9 cellular contexts compared by ENCODE assay signal in genomic region chr2:168246072-168246482, GRCh38. TPM values are rescaled to one million over a fixed set of nuclear protein-coding genes. Genes with fewer than 3 reads are reported as not detected.
A peak's percentile ranks its signal among the peaks of the same experiment; 100 is the strongest.
DNase-seq lines count a peak whose midpoint lies in the region; ATAC-seq, FAIRE-seq and TF ChIP-seq lines count a peak whose summit lies in the region.
"Had no signal": no experiment of that assay in that cellular context is flagged by ENCODE, and none has a peak within 500 bp of the region (broad histone marks: within the 10 kb centered on the region; RNA-seq: fewer than 3 reads in every experiment).

No MANE protein-coding gene starts in this region.

- no peak for TF ChIP-seq POLR2A in GM12892 (IDR thresholded peaks at IDR 0.05; ENCODE audit: low read depth, low read length)

- peaks cover 43% of the 10 kb centered on the region for H3K4me1 ChIP-seq in mucosa of stomach (ENCODE audit: control insufficient read depth, insufficient read depth, low read length)

- H3K27me3 ChIP-seq in mucosa of stomach (ENCODE audit: control insufficient read depth, insufficient read depth, low read length) = no peaks in the 10 kb centered on the region

- peak overlapping the region; percentile 97 for H3K9ac ChIP-seq in mucosa of stomach (ENCODE audit: low read length)

- H3K4me3 ChIP-seq in AG09309 (ENCODE audit: control insufficient read depth, low read depth, low read length) = peak overlapping the region; percentile 63
- peak overlapping the region; percentile 65 for H3K4me3 ChIP-seq in LNCaP clone FGC (ENCODE audit: low read depth, low read length)
- peak overlapping the region; percentile 66 for H3K4me3 ChIP-seq in mucosa of stomach (ENCODE audit: low read length)

- FAIRE-seq in GM12892 (lab: Jason Lieb, UNC) = no peak
- FAIRE-seq: islet of Langerhans had no signal

- no peaks in the 10 kb centered on the region for H3K9me3 ChIP-seq in mucosa of stomach (ENCODE audit: control insufficient read depth, low read length)

- DNase-seq in AG09309 (ENCODE audit: low read depth) = no peak
- no peak for DNase-seq in LNCaP clone FGC (ENCODE audit: low read depth)
- DNase-seq in cerebellar cortex (ENCODE audit: low spot score) = peak; percentile 39
- DNase-seq in stimulated activated CD4-positive, alpha-beta T cell treated with anti-CD3 and anti-CD28 coated beads, Interleukin-2, amount 100 ng/mL, for 24 hours = no peak
- DNase-seq in GM12892 (ENCODE audit: insufficient read length) = no peak

- TF ChIP-seq CTCF in AG09309 (IDR thresholded peaks at IDR 0.05; ENCODE audit: control insufficient read depth, insufficient read depth, low read depth, low read length, missing control alignments) (no peak), LNCaP clone FGC (IDR thresholded peaks at IDR 0.05; ENCODE audit: control insufficient read depth, extremely low read depth, insufficient read depth) (no peak)

- H3K36me3 ChIP-seq in mucosa of stomach (ENCODE audit: control insufficient read depth, insufficient read depth, low read length) = no peaks in the 10 kb centered on the region

- ATAC-seq in HG02571 (IDR thresholded peaks at IDR 0.05; ENCODE audit: unreplicated experiment) (no peak), GM21423 (IDR thresholded peaks at IDR 0.05; ENCODE audit: unreplicated experiment) (no peak)

RNA-seq across cellular contexts. Expression of gene STK39, which starts 1.3 kb away (rescaled TPM):
- polyA plus RNA-seq in GM12892 (2012; ENCODE audit: missing spikeins) = 0.08 TPM
